ENCODE assay signal across 11 cellular contexts in the genomic region with DNA sequence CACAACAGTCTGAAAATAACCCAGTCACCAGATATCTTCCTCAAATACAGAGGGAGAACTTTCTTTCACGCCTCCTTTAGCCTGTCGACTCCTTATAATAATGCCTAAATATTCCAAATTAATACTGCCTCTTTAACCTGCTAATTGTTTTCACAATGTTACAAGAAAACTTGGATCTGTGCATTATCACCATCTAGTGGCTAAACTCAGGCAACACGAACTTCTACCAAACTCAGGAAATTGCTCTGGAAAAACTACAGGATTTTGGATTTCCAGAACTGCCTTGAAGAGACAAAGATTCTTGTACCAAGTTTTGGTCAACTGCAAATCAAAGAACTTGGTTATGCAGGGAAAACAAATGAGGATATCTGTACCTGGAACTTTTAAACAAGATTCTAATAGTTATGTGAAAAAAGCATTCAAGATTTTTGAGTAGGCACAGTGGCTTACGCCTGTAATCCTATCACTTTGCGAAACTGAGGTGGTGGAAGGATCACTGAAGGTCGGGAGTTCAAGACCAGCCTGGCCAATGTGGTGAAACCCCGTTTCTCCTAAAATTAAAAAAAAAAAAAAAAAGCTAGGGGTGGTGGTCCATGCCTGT. TPM values are rescaled to one million over a fixed set of nuclear protein-coding genes. Genes with fewer than 3 reads are reported as not detected.
A peak's percentile ranks its signal among the peaks of the same experiment; 100 is the strongest.
DNase-seq lines count a peak whose midpoint lies in the region; ATAC-seq and TF ChIP-seq lines count a peak whose summit lies in the region.
"Had no signal": no experiment of that assay in that cellular context is flagged by ENCODE, and none has a peak within 500 bp of the region (broad histone marks: within the 10 kb centered on the region; RNA-seq: fewer than 3 reads in every experiment).

No MANE protein-coding gene starts in this region.

- intact Hi-C loops in spleen (cut with DNase I; ENCODE audit: low total_unique reads), result no loop called here

- H3K27ac ChIP-seq in RWPE2 (ENCODE audit: poor library complexity, severe bottlenecking) (no peak overlapping the region), spleen (peak overlapping the region in 3 of 8 donors; percentile 2 to 37 (median 16))
- H3K27ac ChIP-seq: HL-60 had no signal

- peak; percentile 33; the same call in 1 of the 2 replicates for TF ChIP-seq CTCF in GM12875 (IDR thresholded peaks at IDR 0.05; ENCODE audit: borderline replicate concordance, insufficient read depth, low read depth, low read length)
- TF ChIP-seq CTCF in RWPE2 (IDR thresholded peaks at IDR 0.05; ENCODE audit: poor library complexity, severe bottlenecking), result peak; percentile 77
- TF ChIP-seq CTCF in fibroblast of pulmonary artery (IDR thresholded peaks at IDR 0.05; ENCODE audit: low read length, missing control alignments), result peak; percentile 85
- peak in 8 of 11 experiments; percentile 18 to 69 (median 44) for TF ChIP-seq CTCF in spleen (IDR thresholded peaks at IDR 0.05 in 8 of 11, conservative IDR thresholded peaks at IDR 0.05 in 3 of 11)

- H3K9me3 ChIP-seq in RWPE2 (ENCODE audit: severe bottlenecking), result no peaks in the 10 kb centered on the region
- H3K9me3 ChIP-seq in spleen, result no peaks in the 10 kb centered on the region

- ATAC-seq in RWPE2 (ENCODE audit: low read depth) (no peak), HG02623 (IDR thresholded peaks at IDR 0.05; ENCODE audit: unreplicated experiment) (no peak)

- no peak for TF ChIP-seq POLR2A in spleen (IDR thresholded peaks at IDR 0.05)

- no peaks in the 10 kb centered on the region for H3K4me1 ChIP-seq in RWPE2 (ENCODE audit: insufficient read depth, poor library complexity, severe bottlenecking)
- peaks cover 9 to 70% (median 29%) of the 10 kb centered on the region in 6 donors for H3K4me1 ChIP-seq in spleen

- peaks cover 74% of the 10 kb centered on the region for H3K36me3 ChIP-seq in RWPE2 (ENCODE audit: low read depth)
- H3K36me3 ChIP-seq in spleen, result peaks cover 0 to 88% (median 34%) of the 10 kb centered on the region in 6 donors

- WGBS in spleen, 5 donors, result 72 to 75% (median 73%) methylated on average over 7 of the region's 7 CpGs

- no peak overlapping the region for H3K4me3 ChIP-seq in GM12875 (ENCODE audit: low read depth, low read length)
- H3K4me3 ChIP-seq in RWPE2 (ENCODE audit: severe bottlenecking), result no peak overlapping the region
- no peak overlapping the region for H3K4me3 ChIP-seq in fibroblast of pulmonary artery (replicated peaks; ENCODE audit: low read depth, low read length)
- no peak overlapping the region for H3K4me3 ChIP-seq in spleen

- DNase-seq in AG08395 (ENCODE audit: low spot score) (peak; percentile 54), RWPE2 (ENCODE audit: low spot score) (no peak), fibroblast of pulmonary artery (ENCODE audit: low read depth) (peak; percentile 65), spleen (no peak), GM19238 (ENCODE audit: insufficient read length, low spot score) (no peak)
- no peak for DNase-seq in stimulated activated CD4-positive, alpha-beta T cell treated with anti-CD3 and anti-CD28 coated beads, Interleukin-4, amount 100 ng/mL, for 4 hours

- H3K27me3 ChIP-seq in RWPE2 (ENCODE audit: insufficient read depth, poor library complexity, severe bottlenecking) (no peaks in the 10 kb centered on the region), spleen (replicated peaks in 1 of 7) (no peaks in the 10 kb centered on the region)

RNA-seq across cellular contexts. Expression of a gene that starts 10.8 kb away (rescaled TPM):
- total RNA-seq in spleen, result 10 to 100 TPM; 18.8 to 29.0 (median 25.3) TPM
- polyA plus RNA-seq in spleen, result 10 to 100 TPM; 12.4 to 16.6 (median 14.4) TPM

RNA-seq across cellular contexts. Expression of a gene that starts 24.3 kb away (rescaled TPM):
- total RNA-seq in spleen, result 10 to 100 TPM; 44.9 to 80.9 (median 56.1) TPM
- 10 to 100 TPM; 18.5 to 29.8 (median 19.5) TPM for polyA plus RNA-seq in spleen

RNA-seq across cellular contexts. Expression of a gene that starts 54.4 kb away (rescaled TPM):
- total RNA-seq in spleen, result under 1 TPM in 3 of 7 donors, not detected in 4; 0.13 to 0.33 (median 0.17) TPM
- polyA plus RNA-seq in spleen, result under 1 TPM in 1 of 3 donors, not detected in 2; 0.10 TPM
- total RNA-seq: subcutaneous adipose tissue had no signal
- polyA plus RNA-seq: esophagus had no signal

Comparison
In these comparisons a context has a peak if more than half of its experiments do, and no peak if none do; other contexts are left out.
1. DNase-seq: peak in AG08395 (single experiment) and fibroblast of pulmonary artery (single experiment); none in RWPE2 (single experiment), spleen (single experiment), GM19238 (single experiment) and stimulated activated CD4-positive, alpha-beta T cell treated with anti-CD3 and anti-CD28 coated beads, Interleukin-4, amount 100 ng/mL, for 4 hours (0 of 2).
2. CTCF ChIP-seq: peak in every context shown above with its lines; median percentile 85 in fibroblast of pulmonary artery; 77 in RWPE2; 44 in spleen; 33 in GM12875.